In genomic region chr7:29189743-29190201, GRCh38 we compare ENCODE assay signal across 8 cellular contexts. TPM values are rescaled to one million over a fixed set of nuclear protein-coding genes. Genes with fewer than 3 reads are reported as not detected.
DNase-seq lines count a peak whose midpoint lies in the region; ATAC-seq, FAIRE-seq and TF ChIP-seq lines count a peak whose summit lies in the region.

No MANE protein-coding gene starts in this region.

- peak overlapping the region; percentile 43; the same call in 1 of the 2 replicates for H3K4me3 ChIP-seq in ACC112 (ENCODE audit: low read depth, low read length)
- no peak overlapping the region for H3K4me3 ChIP-seq in astrocyte (ENCODE audit: insufficient read depth, low read depth, low read length)
- H3K4me3 ChIP-seq in iPS DF 6.9 (ENCODE audit: low read length), result no peak overlapping the region
- no peak overlapping the region for H3K4me3 ChIP-seq in spleen

- peaks cover 24% of the 10 kb centered on the region for H3K27me3 ChIP-seq in ACC112 (ENCODE audit: insufficient read depth, low read length)
- peaks cover 41% of the 10 kb centered on the region for H3K27me3 ChIP-seq in astrocyte (ENCODE audit: insufficient read depth, low read length)
- peaks cover 14% of the 10 kb centered on the region for H3K27me3 ChIP-seq in iPS DF 6.9 (ENCODE audit: control insufficient read depth, insufficient read depth, low read length)
- H3K27me3 ChIP-seq in spleen (replicated peaks in 1 of 7), result peaks cover 0 to 17% (median 6%) of the 10 kb centered on the region in 7 donors

- H3K36me3 Mint-ChIP-seq in astrocyte (ENCODE audit: low read depth, unreplicated experiment), result no peaks in the 10 kb centered on the region

- H3K4me2 ChIP-seq in astrocyte (ENCODE audit: low read length), result peak overlapping the region; percentile 63

- intact Hi-C loops in spleen (cut with DNase I; ENCODE audit: low total_unique reads), result loop anchor here (2.0 kb wide), 1 partner anchor 219 kb away; no protein-coding TSS in a partner anchor

- H3K36me3 ChIP-seq in ACC112 (ENCODE audit: insufficient read depth, low read length), result no peaks in the 10 kb centered on the region
- H3K36me3 ChIP-seq in astrocyte (ENCODE audit: insufficient read depth, low read length), result no peaks in the 10 kb centered on the region
- no peaks in the 10 kb centered on the region for H3K36me3 ChIP-seq in iPS DF 6.9 (ENCODE audit: control insufficient read depth, insufficient read depth, low read length)
- H3K36me3 ChIP-seq in spleen, result no peaks in the 10 kb centered on the region

- H3K9me3 Mint-ChIP-seq in astrocyte (ENCODE audit: unreplicated experiment), result no peaks in the 10 kb centered on the region

- H3K4me1 ChIP-seq in ACC112 (ENCODE audit: control insufficient read depth, insufficient read depth, low read length, unreplicated experiment) (no peaks in the 10 kb centered on the region), astrocyte (ENCODE audit: insufficient read depth, low read length) (peaks cover 3% of the 10 kb centered on the region), iPS DF 6.9 (ENCODE audit: control insufficient read depth, insufficient read depth, low read length) (no peaks in the 10 kb centered on the region), spleen (peaks cover 0 to 24% (median 18%) of the 10 kb centered on the region in 6 donors)

- no CpG with 5 or more reads among the region's 16 CpGs for WGBS in iPS DF 6.9 (ENCODE audit: insufficient coverage, insufficient read length)
- 16 to 18% (median 17%) methylated on average over 13 to 16 of the region's 16 CpGs for WGBS in spleen, 5 donors

- no peaks in the 10 kb centered on the region for H3K4me1 Mint-ChIP-seq in astrocyte (ENCODE audit: low read depth, unreplicated experiment)

- H3K27me3 Mint-ChIP-seq in astrocyte (ENCODE audit: low read depth, unreplicated experiment), result peaks cover 48% of the 10 kb centered on the region

- H3K27ac ChIP-seq in ACC112 (ENCODE audit: low read depth, low read length) (no peak overlapping the region), astrocyte (ENCODE audit: low read depth, low read length) (no peak overlapping the region), iPS DF 6.9 (ENCODE audit: low read length) (no peak overlapping the region), spleen (no peak overlapping the region)

- H3K9me3 ChIP-seq in astrocyte (ENCODE audit: insufficient read depth, low read depth, low read length), result no peaks in the 10 kb centered on the region
- no peaks in the 10 kb centered on the region for H3K9me3 ChIP-seq in iPS DF 6.9 (ENCODE audit: control insufficient read depth, insufficient read depth, low read length)
- no peaks in the 10 kb centered on the region for H3K9me3 ChIP-seq in spleen

- no peak for FAIRE-seq in astrocyte (lab: Jason Lieb, UNC)

- H3K79me2 ChIP-seq in ACC112 (ENCODE audit: control insufficient read depth, insufficient read depth, low read length, unreplicated experiment) (no peaks in the 10 kb centered on the region), astrocyte (ENCODE audit: insufficient read depth, low read length) (no peaks in the 10 kb centered on the region)

- H3K9ac ChIP-seq in astrocyte (ENCODE audit: low read length), result no peak overlapping the region

- no peak overlapping the region for H3K27ac Mint-ChIP-seq in astrocyte (ENCODE audit: unreplicated experiment)

- ATAC-seq in GM18511 (IDR thresholded peaks at IDR 0.05; ENCODE audit: unreplicated experiment) (peak; percentile 72), HG03095 (IDR thresholded peaks at IDR 0.05; ENCODE audit: unreplicated experiment) (no peak)

- peak; percentile 57 for TF ChIP-seq CTCF in astrocyte (IDR thresholded peaks at IDR 0.05; ENCODE audit: insufficient read depth, low read depth, low read length)
- peak; percentile 39 to 83 (median 70) for TF ChIP-seq CTCF in spleen (IDR thresholded peaks at IDR 0.05 in 8 of 11, conservative IDR thresholded peaks at IDR 0.05 in 3 of 11)

- H3K4me3 Mint-ChIP-seq in astrocyte (ENCODE audit: unreplicated experiment), result no peak overlapping the region

- TF ChIP-seq POLR2A in spleen (IDR thresholded peaks at IDR 0.05), result no peak

- no peaks in the 10 kb centered on the region for H4K20me1 ChIP-seq in astrocyte (ENCODE audit: insufficient read depth, low read length)

- H2AFZ ChIP-seq in ACC112 (ENCODE audit: low read length, unreplicated experiment) (no peak overlapping the region), astrocyte (ENCODE audit: low read depth, low read length) (peak overlapping the region; percentile 38)

- DNase-seq in MV-4-11 (lab: John Stamatoyannopoulos, UW), result peak; percentile 2
- peak; percentile 76 for DNase-seq in SK-N-DZ (ENCODE audit: low spot score)
- peak; percentile 6 for DNase-seq in astrocyte (ENCODE audit: low read depth)
- peak; percentile 94 for DNase-seq in iPS DF 6.9 (ENCODE audit: low read depth, low spot score)
- DNase-seq in spleen, result peak; percentile 86

RNA-seq across cellular contexts. Expression of gene CHN2, which starts 4.8 kb away (rescaled TPM):
- polyA plus RNA-seq in SK-N-DZ (2014; cell fraction: cytosol; rRNA removed), result 13.8 and 22.4 TPM in 2 replicates
- 6.8 and 12.9 TPM in 2 replicates for polyA plus RNA-seq in SK-N-DZ (2014; cell fraction: nucleus; rRNA removed)
- total RNA-seq in astrocyte, result 2.5 and 3.6 TPM in 2 replicates
- 10 to 100 TPM; 20.0 to 52.0 (median 35.3) TPM for total RNA-seq in spleen
- polyA plus RNA-seq in spleen, result 1 to 10 TPM; 4.2 to 8.2 (median 4.6) TPM

RNA-seq across cellular contexts. Expression of gene CPVL, which starts 43.4 kb away (rescaled TPM):
- polyA plus RNA-seq in SK-N-DZ (2014; cell fraction: cytosol; rRNA removed), result 29.0 and 32.4 TPM in 2 replicates
- 13.0 and 20.8 TPM in 2 replicates for polyA plus RNA-seq in SK-N-DZ (2014; cell fraction: nucleus; rRNA removed)
- total RNA-seq in astrocyte (16.3 and 22.2 TPM in 2 replicates), spleen (100 to 1,000 TPM; 107 to 259 (median 141) TPM)
- polyA plus RNA-seq in spleen, result 10 to 100 TPM; 18.7 to 33.6 (median 30.8) TPM

Comparison
In these comparisons a context has a peak if more than half of its experiments do, and no peak if none do; other contexts are left out.
1. DNase-seq: peak in every context shown above with its lines; median percentile 94 in iPS DF 6.9; 86 in spleen; 76 in SK-N-DZ; 6 in astrocyte; 2 in MV-4-11.